In genomic region chr2:177506506-177506905, GRCh38 we compare ENCODE assay signal across 27 cellular contexts.
"Had no signal": no experiment of that assay in that cellular context is flagged by ENCODE, and none has a peak within 500 bp of the region (broad histone marks: within the 10 kb centered on the region; RNA-seq: fewer than 3 reads in every experiment).

No MANE protein-coding gene starts in this region.

- H3K27me3 ChIP-seq: left lung, neural progenitor cell, neutrophil, right atrium auricular region, suprapubic skin, tibial artery, upper lobe of right lung had no signal

- H3K27ac ChIP-seq: left lung, lower lobe of right lung, neutrophil, right atrium auricular region, skin epidermis, suprapubic skin, thoracic aorta, tibial artery, upper lobe of right lung had no signal

- H3K9me3 Mint-ChIP-seq: mesothelial cell of epicardium; naive B cell; natural killer cell; nephron progenitor cell; neural progenitor cell; stimulated activated effector memory CD8-positive, alpha-beta T cell treated with anti-CD3 and anti-CD28 coated beads, Interleukin-12 subunit alpha, Interleukin-12 subunit beta, amount 100 ng/mL, for 72 hours; stimulated activated naive CD8-positive, alpha-beta T cell treated with anti-CD3 and anti-CD28 coated beads, Interleukin-15, Interleukin-2, amounts not matched to agents 100 ng/mL and 50 ng/mL, for 24 hours had no signal

- H3K9ac ChIP-seq: neural progenitor cell had no signal

- DNase-seq: hippocampal formation; kidney; left colon; left lung; lower lobe of right lung; mesendoderm; naive B cell; natural killer cell; nephron progenitor cell; occipital lobe; stimulated activated CD4-positive, alpha-beta T cell treated with anti-CD3 and anti-CD28 coated beads, Interleukin-4, amount 100 ng/mL, for 24 hours; stimulated activated naive CD4-positive, alpha-beta T cell; tibial artery; trophoblast cell; upper lobe of right lung had no signal

- H3K36me3 ChIP-seq: right atrium auricular region, thoracic aorta had no signal

- H3K27ac Mint-ChIP-seq: mesothelial cell of epicardium; naive B cell; natural killer cell; nephron progenitor cell; neural progenitor cell; progenitor cell of endocrine pancreas; stimulated activated effector memory CD8-positive, alpha-beta T cell treated with anti-CD3 and anti-CD28 coated beads, Interleukin-12 subunit alpha, Interleukin-12 subunit beta, amount 100 ng/mL, for 72 hours; stimulated activated naive CD8-positive, alpha-beta T cell treated with anti-CD3 and anti-CD28 coated beads, Interleukin-15, Interleukin-2, amounts not matched to agents 100 ng/mL and 50 ng/mL, for 24 hours had no signal

- H3K4me3 Mint-ChIP-seq: mesothelial cell of epicardium; naive B cell; natural killer cell; nephron progenitor cell; neural progenitor cell; stimulated activated effector memory CD8-positive, alpha-beta T cell treated with anti-CD3 and anti-CD28 coated beads, Interleukin-12 subunit alpha, Interleukin-12 subunit beta, amount 100 ng/mL, for 72 hours; stimulated activated naive CD8-positive, alpha-beta T cell treated with anti-CD3 and anti-CD28 coated beads, Interleukin-15, Interleukin-2, amounts not matched to agents 100 ng/mL and 50 ng/mL, for 24 hours had no signal

- H3K4me1 ChIP-seq: left lung, lower lobe of right lung, neural progenitor cell, right atrium auricular region, suprapubic skin, tibial artery, upper lobe of right lung had no signal

- H3K4me1 Mint-ChIP-seq: naive B cell; nephron progenitor cell; neural progenitor cell; stimulated activated effector memory CD8-positive, alpha-beta T cell treated with anti-CD3 and anti-CD28 coated beads, Interleukin-12 subunit alpha, Interleukin-12 subunit beta, amount 100 ng/mL, for 72 hours had no signal

- H3K36me3 Mint-ChIP-seq: neural progenitor cell had no signal

- H3K4me2 ChIP-seq: neural progenitor cell had no signal

- H2AFZ ChIP-seq: neural progenitor cell had no signal

- H3K27me3 Mint-ChIP-seq: naive B cell; progenitor cell of endocrine pancreas; stimulated activated naive CD8-positive, alpha-beta T cell treated with anti-CD3 and anti-CD28 coated beads, Interleukin-15, Interleukin-2, amounts not matched to agents 100 ng/mL and 50 ng/mL, for 24 hours had no signal

- ATAC-seq: left colon; left lung; lower lobe of right lung; natural killer cell; sciatic nerve; stimulated activated effector memory CD8-positive, alpha-beta T cell treated with anti-CD3 and anti-CD28 coated beads, Interleukin-12 subunit alpha, Interleukin-12 subunit beta, amount 100 ng/mL, for 72 hours; upper lobe of right lung had no signal

- FAIRE-seq: urothelium cell line had no signal

- H3K4me3 ChIP-seq: left lung, lower lobe of right lung, neural progenitor cell, right atrium auricular region, skin epidermis, suprapubic skin, thoracic aorta, tibial artery, upper lobe of right lung had no signal

- H3K9me3 ChIP-seq: left lung, lower lobe of right lung, neutrophil, right atrium auricular region, suprapubic skin, thoracic aorta, tibial artery, upper lobe of right lung had no signal
